ENCODE assay signal across 12 cellular contexts in genomic region chr7:46139079-46139478, GRCh38.
A peak's percentile ranks its signal among the peaks of the same experiment; 100 is the strongest.
DNase-seq lines count a peak whose midpoint lies in the region; ATAC-seq, FAIRE-seq and TF ChIP-seq lines count a peak whose summit lies in the region.
"Had no signal": no experiment of that assay in that cellular context is flagged by ENCODE, and none has a peak within 500 bp of the region (broad histone marks: within the 10 kb centered on the region; RNA-seq: fewer than 3 reads in every experiment).

No MANE protein-coding gene starts in this region.

- H3K27me3 Mint-ChIP-seq in activated naive CD8-positive, alpha-beta T cell treated with anti-CD3 and anti-CD28 coated beads, Interleukin-2, amount 50 U/mL, for 24 hours: no peaks in the 10 kb centered on the region
- no peaks in the 10 kb centered on the region for H3K27me3 Mint-ChIP-seq in WTC11 (ENCODE audit: low read depth)
- H3K27me3 Mint-ChIP-seq: activated naive CD8-positive, alpha-beta T cell treated with anti-CD3 and anti-CD28 coated beads, Interleukin-2, amount 10 ng/mL, durations not matched to agents 7 days and 5 days had no signal

- peaks cover 6% of the 10 kb centered on the region for H3K9me3 Mint-ChIP-seq in activated naive CD8-positive, alpha-beta T cell treated with anti-CD3 and anti-CD28 coated beads, Interleukin-2, amount 50 U/mL, for 24 hours
- H3K9me3 Mint-ChIP-seq in WTC11: peaks cover 3% of the 10 kb centered on the region; the same call in 1 of the 2 replicates
- H3K9me3 Mint-ChIP-seq: activated naive CD8-positive, alpha-beta T cell treated with anti-CD3 and anti-CD28 coated beads, Interleukin-2, amount 10 ng/mL, durations not matched to agents 7 days and 5 days had no signal

- no peak overlapping the region for H3K27ac ChIP-seq in RWPE1
- no peak overlapping the region for H3K27ac ChIP-seq in keratinocyte (ENCODE audit: control insufficient read depth, insufficient read depth, low read length)

- no peak overlapping the region for H3K9ac ChIP-seq in keratinocyte (ENCODE audit: control insufficient read depth, extremely low read depth, insufficient read depth, low read length)

- H3K4me1 ChIP-seq in keratinocyte (ENCODE audit: control insufficient read depth, extremely low read depth, insufficient read depth, low read length): no peaks in the 10 kb centered on the region

- POLR2A ChIA-PET in RWPE1 (lab: Yijun Ruan, JAX; ENCODE audit: low non-redundant PET) (no interaction called here), WTC11 (lab: Charles Lee) (no interaction called here)

- H3K27me3 ChIP-seq in keratinocyte (ENCODE audit: control insufficient read depth, extremely low read depth, insufficient read depth, low read length): no peaks in the 10 kb centered on the region

- no peak overlapping the region for H3K4me3 Mint-ChIP-seq in activated naive CD8-positive, alpha-beta T cell treated with anti-CD3 and anti-CD28 coated beads, Interleukin-2, amount 50 U/mL, for 24 hours
- H3K4me3 Mint-ChIP-seq in WTC11: no peak overlapping the region
- H3K4me3 Mint-ChIP-seq: activated naive CD8-positive, alpha-beta T cell treated with anti-CD3 and anti-CD28 coated beads, Interleukin-2, amount 10 ng/mL, durations not matched to agents 7 days and 5 days; neural crest cell had no signal

- no peak overlapping the region for H2AFZ ChIP-seq in keratinocyte (ENCODE audit: control insufficient read depth, low read length)

- no peaks in the 10 kb centered on the region for H3K79me2 ChIP-seq in keratinocyte (ENCODE audit: control insufficient read depth, insufficient read depth, low read length)

- no peaks in the 10 kb centered on the region for H3K9me3 ChIP-seq in keratinocyte (ENCODE audit: control insufficient read depth, low read depth, low read length)
- H3K9me3 ChIP-seq: Caco-2 had no signal

- dilution Hi-C loops in keratinocyte (cut with MboI; ENCODE audit: extremely low pct_ligation_motif_present, low sequenced_read_pairs): no loop called here

- CTCF ChIA-PET in RWPE1 (lab: Yijun Ruan, JAX): interaction anchor here (0.6 to 0.7 kb wide), 2 partner anchors 9 to 178 kb away, joined by 3 read pairs; no protein-coding TSS in a partner anchor
- CTCF ChIA-PET in WTC11 (lab: Charles Lee): interaction anchor here (1.2 to 2.1 kb wide), 2 partner anchors 216 to 221 kb away, joined by 3 to 6 read pairs; no protein-coding TSS in a partner anchor

- H3K4me3 ChIP-seq in keratinocyte (ENCODE audit: control insufficient read depth in 2 of 3, extremely low read depth in 1 of 3, insufficient read depth in 2 of 3, low read depth in 1 of 3, low read length in 3 of 3): no peak overlapping the region

- TF ChIP-seq CTCF in RWPE1 (conservative IDR thresholded peaks at IDR 0.05; ENCODE audit: low read depth) (no peak), keratinocyte (optimal IDR thresholded peaks at IDR 0.05 in 1 of 3, IDR thresholded peaks at IDR 0.05 in 1 of 3, conservative IDR thresholded peaks at IDR 0.05 in 1 of 3; ENCODE audit: extremely low read depth in 1 of 3, insufficient read depth in 2 of 3, low read length in 3 of 3) (no peak), WTC11 (IDR thresholded peaks at IDR 0.05) (no peak)

- no peaks in the 10 kb centered on the region for H3K36me3 ChIP-seq in keratinocyte (ENCODE audit: control insufficient read depth in 2 of 2, extremely low read depth in 1 of 2, insufficient read depth in 2 of 2, low read length in 2 of 2)

- H4K20me1 ChIP-seq in keratinocyte (ENCODE audit: control insufficient read depth, extremely low read depth, insufficient read depth, low read length): no peaks in the 10 kb centered on the region

- DNase-seq in EL (peak; percentile 86), H4 (ENCODE audit: low spot score) (peak; percentile 44), RWPE1 (ENCODE audit: low spot score) (peak; percentile 57), keratinocyte (ENCODE audit: low read depth, low spot score) (no peak), WTC11 (ENCODE audit: low spot score) (no peak)
- no peak for DNase-seq in activated naive CD8-positive, alpha-beta T cell treated with anti-CD3 and anti-CD28 coated beads, Interleukin-2, amount 50 U/mL, for 24 hours
- DNase-seq: activated naive CD8-positive, alpha-beta T cell treated with anti-CD3 and anti-CD28 coated beads, Interleukin-2, amount 10 ng/mL, durations not matched to agents 7 days and 5 days; Caco-2; NCI-H69 had no signal

- no peak overlapping the region for H3K27ac Mint-ChIP-seq in activated naive CD8-positive, alpha-beta T cell treated with anti-CD3 and anti-CD28 coated beads, Interleukin-2, amount 50 U/mL, for 24 hours
- no peak overlapping the region for H3K27ac Mint-ChIP-seq in WTC11
- H3K27ac Mint-ChIP-seq: activated naive CD8-positive, alpha-beta T cell treated with anti-CD3 and anti-CD28 coated beads, Interleukin-2, amount 10 ng/mL, durations not matched to agents 7 days and 5 days had no signal

- no peak overlapping the region for H3K4me2 ChIP-seq in keratinocyte (ENCODE audit: control insufficient read depth, extremely low read depth, insufficient read depth, low read depth, low read length)

- no peak for ATAC-seq in GM19328 (IDR thresholded peaks at IDR 0.05; ENCODE audit: unreplicated experiment)
- no peak for ATAC-seq in activated naive CD8-positive, alpha-beta T cell treated with anti-CD3 and anti-CD28 coated beads, Interleukin-2, amount 50 U/mL, for 24 hours
- no peak for ATAC-seq in HG03439 (IDR thresholded peaks at IDR 0.05; ENCODE audit: unreplicated experiment)
- ATAC-seq in WTC11: no peak

- peak; percentile 79 for FAIRE-seq in keratinocyte (lab: Jason Lieb, UNC)

- H3K4me1 Mint-ChIP-seq in activated naive CD8-positive, alpha-beta T cell treated with anti-CD3 and anti-CD28 coated beads, Interleukin-2, amount 50 U/mL, for 24 hours: no peaks in the 10 kb centered on the region
- peaks cover 7% of the 10 kb centered on the region for H3K4me1 Mint-ChIP-seq in WTC11
- H3K4me1 Mint-ChIP-seq: activated naive CD8-positive, alpha-beta T cell treated with anti-CD3 and anti-CD28 coated beads, Interleukin-2, amount 10 ng/mL, durations not matched to agents 7 days and 5 days had no signal

- H3K36me3 Mint-ChIP-seq in activated naive CD8-positive, alpha-beta T cell treated with anti-CD3 and anti-CD28 coated beads, Interleukin-2, amount 50 U/mL, for 24 hours (ENCODE audit: low read depth): no peaks in the 10 kb centered on the region
- H3K36me3 Mint-ChIP-seq in WTC11: no peaks in the 10 kb centered on the region
- H3K36me3 Mint-ChIP-seq: activated naive CD8-positive, alpha-beta T cell treated with anti-CD3 and anti-CD28 coated beads, Interleukin-2, amount 10 ng/mL, durations not matched to agents 7 days and 5 days had no signal

- no peaks in the 10 kb centered on the region for H3K9me1 ChIP-seq in keratinocyte (ENCODE audit: control insufficient read depth, extremely low read depth, insufficient read depth, low read length)

TF ChIP-seq in WTC11, 78 proteins besides CTCF, POLR2A, EP300 and RAD21:
- no peak for TF ChIP-seq ZNF138 (CRISPR knock-in tag; conservative IDR thresholded peaks at IDR 0.05)
- TF ChIP-seq E2F5 (CRISPR knock-in tag; IDR thresholded peaks at IDR 0.05): no peak
- TF ChIP-seq GABPB1 (CRISPR knock-in tag; IDR thresholded peaks at IDR 0.05): no peak
- TF ChIP-seq MAX (CRISPR knock-in tag; IDR thresholded peaks at IDR 0.05): no peak
- TF ChIP-seq GTF2I (CRISPR knock-in tag; conservative IDR thresholded peaks at IDR 0.05): no peak

Comparison
In these comparisons a context has a peak if more than half of its experiments do, and no peak if none do; other contexts are left out.
1. DNase-seq: peak in EL (single experiment), H4 (single experiment) and RWPE1 (single experiment); none in keratinocyte (single experiment), activated naive CD8-positive, alpha-beta T cell treated with anti-CD3 and anti-CD28 coated beads, Interleukin-2, amount 50 U/mL, for 24 hours (single experiment) and WTC11 (single experiment).